ENCODE assay signal across 8 cellular contexts in genomic region chr4:22434895-22435294, GRCh38.
DNase-seq lines count a peak whose midpoint lies in the region; ATAC-seq, FAIRE-seq and TF ChIP-seq lines count a peak whose summit lies in the region.

No MANE protein-coding gene starts in this region.

- peak; percentile 83 for FAIRE-seq in astrocyte (lab: Jason Lieb, UNC)

- ATAC-seq in HG03432 (IDR thresholded peaks at IDR 0.05; ENCODE audit: unreplicated experiment) (peak; percentile 89), HG03342 (IDR thresholded peaks at IDR 0.05; ENCODE audit: unreplicated experiment) (no peak)

- no peak overlapping the region for H3K27ac Mint-ChIP-seq in astrocyte (ENCODE audit: unreplicated experiment)

- H3K36me3 Mint-ChIP-seq in astrocyte (ENCODE audit: low read depth, unreplicated experiment): peaks cover 3% of the 10 kb centered on the region

- no peak overlapping the region for H2AFZ ChIP-seq in astrocyte (ENCODE audit: low read depth, low read length)

- no peaks in the 10 kb centered on the region for H3K4me1 Mint-ChIP-seq in astrocyte (ENCODE audit: low read depth, unreplicated experiment)

- H3K27me3 ChIP-seq in astrocyte (ENCODE audit: insufficient read depth, low read length): no peaks in the 10 kb centered on the region

- no peaks in the 10 kb centered on the region for H3K79me2 ChIP-seq in astrocyte (ENCODE audit: insufficient read depth, low read length)

- H3K27ac ChIP-seq in astrocyte (ENCODE audit: low read depth, low read length): no peak overlapping the region

- no peak overlapping the region for H3K4me3 ChIP-seq in astrocyte (ENCODE audit: insufficient read depth, low read depth, low read length)

- no peaks in the 10 kb centered on the region for H3K9me3 ChIP-seq in astrocyte (ENCODE audit: insufficient read depth, low read depth, low read length)

- peak; percentile 38 for TF ChIP-seq CTCF in astrocyte (IDR thresholded peaks at IDR 0.05; ENCODE audit: insufficient read depth, low read depth, low read length)

- H3K4me1 ChIP-seq in astrocyte (ENCODE audit: insufficient read depth, low read length): no peaks in the 10 kb centered on the region

- H3K4me3 Mint-ChIP-seq in astrocyte (ENCODE audit: unreplicated experiment): no peak overlapping the region

- no peaks in the 10 kb centered on the region for H3K27me3 Mint-ChIP-seq in astrocyte (ENCODE audit: low read depth, unreplicated experiment)

- peak; percentile 54 for DNase-seq in EH (ENCODE audit: low read depth)
- peak; percentile 39 for DNase-seq in astrocyte (ENCODE audit: low read depth)
- peak; percentile 70 for DNase-seq in iPS-NIHi7 (ENCODE audit: extremely low spot score)
- DNase-seq in epidermal melanocyte (ENCODE audit: insufficient read length, low spot score): no peak
- no peak for DNase-seq in NCI-H2107 treated with DMSO at 0.1 percent for 48 hours (lab: John Stamatoyannopoulos, UW; ENCODE audit: unreplicated experiment)
- DNase-seq in GOT3 (lab: John Stamatoyannopoulos, UW): no peak

- H4K20me1 ChIP-seq in astrocyte (ENCODE audit: insufficient read depth, low read length): no peaks in the 10 kb centered on the region

- H3K9me3 Mint-ChIP-seq in astrocyte (ENCODE audit: unreplicated experiment): no peaks in the 10 kb centered on the region

- no peak overlapping the region for H3K9ac ChIP-seq in astrocyte (ENCODE audit: low read length)

- no peak overlapping the region for H3K4me2 ChIP-seq in astrocyte (ENCODE audit: low read length)

- H3K36me3 ChIP-seq in astrocyte (ENCODE audit: insufficient read depth, low read length): no peaks in the 10 kb centered on the region

Comparison
In these comparisons a context has a peak if more than half of its experiments do, and no peak if none do; other contexts are left out.
1. DNase-seq: peak in EH (single experiment), astrocyte (single experiment) and iPS-NIHi7 (single experiment); none in epidermal melanocyte (single experiment), NCI-H2107 treated with DMSO at 0.1 percent for 48 hours (single experiment) and GOT3 (single experiment).